9 cellular contexts compared by ENCODE assay signal in genomic region chr7:129948338-129948737, GRCh38. TPM values are rescaled to one million over a fixed set of nuclear protein-coding genes. Genes with fewer than 3 reads are reported as not detected.
DNase-seq lines count a peak whose midpoint lies in the region; ATAC-seq and TF ChIP-seq lines count a peak whose summit lies in the region.
"Had no signal": no experiment of that assay in that cellular context is flagged by ENCODE, and none has a peak within 500 bp of the region (broad histone marks: within the 10 kb centered on the region; RNA-seq: fewer than 3 reads in every experiment).

No MANE protein-coding gene starts in this region.

- peak overlapping the region; percentile 90 for H3K4me2 ChIP-seq in neural cell (ENCODE audit: low read length)

- H3K36me3 ChIP-seq in heart left ventricle (peaks cover 0 to 11% (median 4%) of the 10 kb centered on the region in 9 donors), endocrine pancreas (ENCODE audit: control insufficient read depth, insufficient read depth, low read length) (no peaks in the 10 kb centered on the region), neural cell (ENCODE audit: insufficient read depth, low read length) (no peaks in the 10 kb centered on the region), vagina (no peaks in the 10 kb centered on the region)

- H3K4me1 ChIP-seq in heart left ventricle = peaks cover 7 to 54% (median 33%) of the 10 kb centered on the region in 12 donors
- peaks cover 7% of the 10 kb centered on the region for H3K4me1 ChIP-seq in endocrine pancreas (ENCODE audit: control insufficient read depth, insufficient read depth, low read length)
- peaks cover 45% of the 10 kb centered on the region for H3K4me1 ChIP-seq in vagina

- no peak for TF ChIP-seq POLR2A in heart left ventricle (IDR thresholded peaks at IDR 0.05)
- no peak for TF ChIP-seq POLR2A in vagina (IDR thresholded peaks at IDR 0.05)

- 82 to 89% (median 89%) methylated on average over 5 of the region's 5 CpGs for WGBS in heart left ventricle, 4 donors

- peaks cover 8% of the 10 kb centered on the region for H3F3A ChIP-seq in neural cell (ENCODE audit: insufficient read depth, low read length, poor library complexity, severe bottlenecking)

- TF ChIP-seq RAD21 in neural cell (conservative IDR thresholded peaks at IDR 0.05) = no peak

- H3K9me2 ChIP-seq in neural cell (ENCODE audit: insufficient read depth, low read length) = no peaks in the 10 kb centered on the region

- H3K27me3 ChIP-seq in heart left ventricle (no peaks in the 10 kb centered on the region), endocrine pancreas (ENCODE audit: control insufficient read depth, insufficient read depth, low read length) (no peaks in the 10 kb centered on the region), neural cell (ENCODE audit: insufficient read depth, low read depth, low read length) (no peaks in the 10 kb centered on the region), vagina (no peaks in the 10 kb centered on the region)

- H3K9me3 ChIP-seq in heart left ventricle (no peaks in the 10 kb centered on the region), endocrine pancreas (ENCODE audit: control insufficient read depth, low read length) (no peaks in the 10 kb centered on the region), neural cell (ENCODE audit: low read length) (no peaks in the 10 kb centered on the region), vagina (no peaks in the 10 kb centered on the region)
- H3K9me3 ChIP-seq: HAP-1 had no signal

- no peak overlapping the region for H2AFZ ChIP-seq in neural cell (ENCODE audit: low read depth, low read length)

- intact Hi-C loops in heart left ventricle (cut with DNase I) = loop anchor here in 6 of 10 donors (2.0 to 10.0 kb wide), 4 partner anchors 36 to 118 kb away; no protein-coding TSS in a partner anchor
- intact Hi-C loops in Right ventricle myocardium superior (cut with DNase I) = no loop called here
- intact Hi-C loops in vagina (cut with DNase I) = no loop called here

- no peak for TF ChIP-seq CTCF in heart left ventricle (IDR thresholded peaks at IDR 0.05)
- no peak for TF ChIP-seq CTCF in neural cell (IDR thresholded peaks at IDR 0.05; ENCODE audit: poor library complexity, severe bottlenecking)
- no peak for TF ChIP-seq CTCF in vagina (IDR thresholded peaks at IDR 0.05)

- no peak for TF ChIP-seq EP300 in neural cell (conservative IDR thresholded peaks at IDR 0.05; ENCODE audit: poor library complexity, severe bottlenecking)

- DNase-seq in heart left ventricle = no peak
- no peak for DNase-seq in Right ventricle myocardium superior
- no peak for DNase-seq in vagina (ENCODE audit: extremely low spot score in 2 of 2)
- DNase-seq in HCEC 1CT = no peak

- ATAC-seq in heart left ventricle (no peak), Right ventricle myocardium superior (ENCODE audit: poor library complexity) (no peak), HG02885 (IDR thresholded peaks at IDR 0.05; ENCODE audit: poor library complexity, unreplicated experiment) (no peak), HG03520 (IDR thresholded peaks at IDR 0.05; ENCODE audit: unreplicated experiment) (no peak)

- H3K27ac ChIP-seq in heart left ventricle (peak overlapping the region in 11 of 12 donors; percentile 93 to 99 (median 97)), neural cell (ENCODE audit: low read length) (peak overlapping the region; percentile 95), vagina (peak overlapping the region; percentile 99)

- peaks cover 4% of the 10 kb centered on the region for H4K20me1 ChIP-seq in neural cell (ENCODE audit: insufficient read depth)

- H3K9ac ChIP-seq in endocrine pancreas (ENCODE audit: control insufficient read depth, insufficient read depth, low read length) (peak overlapping the region; percentile 30), neural cell (ENCODE audit: low read length) (peak overlapping the region; percentile 99)

- H3K79me2 ChIP-seq in neural cell (replicated peaks; ENCODE audit: insufficient read depth, low read length) = peaks cover 92% of the 10 kb centered on the region

- H3K4me3 ChIP-seq in heart left ventricle (peak overlapping the region in 3 of 12 donors; percentile 85 to 89 (median 89)), endocrine pancreas (ENCODE audit: control insufficient read depth, insufficient read depth, low read length) (peak overlapping the region; percentile 98), neural cell (ENCODE audit: low read length) (peak overlapping the region; percentile 98), vagina (no peak overlapping the region)

TF ChIP-seq in neural cell, 6 proteins besides CTCF, POLR2A, EP300 and RAD21:
- TF ChIP-seq REST (IDR thresholded peaks at IDR 0.05; ENCODE audit: borderline replicate concordance) = no peak
- no peak for TF ChIP-seq EZH2 (IDR thresholded peaks at IDR 0.05; ENCODE audit: borderline replicate concordance, insufficient read depth, low read length, poor library complexity, severe bottlenecking)
- TF ChIP-seq MXI1 (conservative IDR thresholded peaks at IDR 0.05; ENCODE audit: poor library complexity, severe bottlenecking) = no peak
- TF ChIP-seq SMC3 (conservative IDR thresholded peaks at IDR 0.05; ENCODE audit: poor library complexity) = no peak
- TF ChIP-seq POLR2AphosphoS5 (IDR thresholded peaks at IDR 0.05) = no peak
- TF ChIP-seq TAF1 (IDR thresholded peaks at IDR 0.05; ENCODE audit: low read depth) = no peak

RNA-seq across cellular contexts. Expression of gene UBE2H, which starts 4.4 kb away (rescaled TPM):
- total RNA-seq in heart left ventricle (100 to 1,000 TPM in 7 of 9 donors, 10 to 100 TPM in 2; 92.8 to 219 (median 130) TPM), Right ventricle myocardium superior (96.8 TPM), vagina (68.5 TPM)
- polyA plus RNA-seq in heart left ventricle (10 to 100 TPM; 46.5 to 56.4 TPM), neural cell (96.1 and 104 TPM in 2 replicates)
- polyA minus RNA-seq in neural cell = 186 and 198 TPM in 2 replicates

Comparison
In these comparisons a context has a peak if more than half of its experiments do, and no peak if none do; other contexts are left out.
1. intact Hi-C loops: an anchor here in heart left ventricle (2.0 to 10.0 kb wide); none called in Right ventricle myocardium superior and vagina.
2. H3K4me3 ChIP-seq: peak in endocrine pancreas (single experiment) and neural cell (single experiment); none in vagina (0 of 2).
3. Peak in every context shown above with its lines, with median percentiles within 50 percentile points of each other: H3K27ac ChIP-seq.